20 cellular contexts compared by ENCODE assay signal in the genomic region with DNA sequence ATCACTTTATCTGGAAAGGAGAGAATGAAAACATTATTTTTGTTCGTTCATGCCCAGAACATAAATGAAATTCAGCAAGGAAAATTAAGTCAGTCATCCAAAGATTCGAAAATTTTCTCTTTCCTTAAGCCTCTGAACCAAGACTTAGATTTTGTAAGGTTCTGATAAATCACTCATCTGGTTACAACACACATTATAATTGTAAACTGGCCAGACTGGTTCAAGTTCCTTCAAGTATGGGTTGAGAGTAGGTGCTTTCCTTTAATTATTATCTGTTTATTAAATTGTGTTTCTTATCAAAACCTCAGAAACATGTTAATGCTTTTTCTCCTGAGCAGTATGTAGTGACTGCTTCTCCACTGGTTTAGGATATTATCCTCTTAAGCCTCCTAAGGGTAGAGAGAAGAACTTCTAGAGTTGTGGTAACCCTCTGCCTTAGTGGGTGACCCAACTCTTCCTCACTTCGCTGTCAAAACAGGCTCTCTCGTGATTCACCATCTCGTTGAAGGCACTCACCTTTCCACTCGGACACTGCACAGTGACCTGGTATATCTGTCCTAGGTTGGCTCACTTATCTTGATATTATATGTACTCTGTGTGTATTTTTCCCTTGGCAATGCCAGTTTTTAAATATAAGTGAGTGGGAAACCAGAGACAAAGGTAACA.
"Had no signal": no experiment of that assay in that cellular context is flagged by ENCODE, and none has a peak within 500 bp of the region (broad histone marks: within the 10 kb centered on the region; RNA-seq: fewer than 3 reads in every experiment).

No MANE protein-coding gene starts in this region.

- H3K27me3 ChIP-seq: colonic mucosa, hepatocyte, neural progenitor cell, ovary, right atrium auricular region, sigmoid colon, stomach, transverse colon had no signal

- H3K4me1 ChIP-seq: colonic mucosa, right atrium auricular region, stomach, transverse colon had no signal

- FAIRE-seq: endothelial cell of umbilical vein had no signal

- H3K27ac ChIP-seq: colonic mucosa, hepatocyte, neural progenitor cell, ovary, right atrium auricular region, sigmoid colon, skin epidermis, stomach, thoracic aorta, transverse colon had no signal

- H3K9me3 ChIP-seq: colonic mucosa, ovary, right atrium auricular region, sigmoid colon, stomach, thoracic aorta, transverse colon had no signal

- H3K79me2 ChIP-seq: hepatocyte had no signal

- DNase-seq: cerebellar nuclear complex; colonic mucosa; dermis blood vessel endothelial cell; foreskin melanocyte; head of caudate nucleus; kidney glomerular epithelial cell; natural killer cell; nucleus accumbens; ovary; sigmoid colon; stimulated activated naive CD4-positive, alpha-beta T cell; stomach; substantia nigra; transverse colon had no signal

- H2AFZ ChIP-seq: hepatocyte, neural progenitor cell had no signal

- H3K4me2 ChIP-seq: hepatocyte, neural progenitor cell had no signal

- H3K36me3 ChIP-seq: colonic mucosa, neural progenitor cell, ovary, right atrium auricular region, sigmoid colon, stomach, thoracic aorta, transverse colon had no signal

- ATAC-seq: natural killer cell had no signal

- H3K4me3 ChIP-seq: colonic mucosa, hepatocyte, neural progenitor cell, ovary, right atrium auricular region, sigmoid colon, skin epidermis, stomach, thoracic aorta, transverse colon had no signal
